ENCODE assay signal across 12 cellular contexts in the genomic region with DNA sequence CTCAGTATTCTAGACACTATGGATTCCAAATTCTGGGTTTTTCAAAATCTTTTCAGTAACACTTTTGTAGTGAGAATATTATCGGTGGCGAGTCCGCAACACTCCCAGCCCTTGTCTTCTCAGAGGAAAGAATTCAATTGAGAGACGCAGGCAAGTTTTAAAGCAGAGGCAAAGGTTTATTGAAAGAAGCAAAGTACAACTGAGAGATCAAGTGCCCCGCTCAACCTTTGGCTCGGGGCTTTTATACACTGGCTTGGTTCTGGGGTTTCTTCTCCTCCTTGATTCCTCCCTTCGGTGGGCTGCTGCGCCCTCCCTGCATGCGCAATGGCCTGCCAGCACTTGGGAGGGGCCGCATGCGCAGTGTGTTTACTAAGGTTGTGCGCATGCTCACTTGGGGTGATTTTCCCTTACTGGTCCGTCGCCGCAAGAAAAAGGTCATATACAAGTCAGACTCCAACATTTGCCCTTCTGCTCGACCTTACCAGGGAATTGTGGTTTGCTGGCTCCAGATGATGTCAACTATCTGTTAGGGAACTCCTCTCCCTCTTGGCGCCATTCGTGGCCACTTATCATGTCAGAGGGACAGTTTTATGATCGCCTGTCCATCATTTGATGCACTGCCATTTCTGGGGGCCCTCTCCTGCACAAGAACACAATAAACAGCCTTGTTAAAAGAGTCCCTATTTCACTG. TPM values are rescaled to one million over a fixed set of nuclear protein-coding genes. Genes with fewer than 3 reads are reported as not detected.
DNase-seq lines count a peak whose midpoint lies in the region; ATAC-seq and TF ChIP-seq lines count a peak whose summit lies in the region.
"Had no signal": no experiment of that assay in that cellular context is flagged by ENCODE, and none has a peak within 500 bp of the region (broad histone marks: within the 10 kb centered on the region; RNA-seq: fewer than 3 reads in every experiment).

No MANE protein-coding gene starts in this region.

- H4K20me1 ChIP-seq in OCI-LY7 (ENCODE audit: insufficient read depth, low read length), result no peaks in the 10 kb centered on the region

- H3K27me3 Mint-ChIP-seq in stimulated activated memory B cell treated with anti-CD40 and anti-IgM and Interleukin-4, amounts not matched to agents 10 μg/mL and 1 μg/mL and 100 μg/mL, for 72 hours, result peaks cover 27% of the 10 kb centered on the region

- no peak overlapping the region for H3K27ac Mint-ChIP-seq in stimulated activated memory B cell treated with anti-CD40 and anti-IgM and Interleukin-4, amounts not matched to agents 10 μg/mL and 1 μg/mL and 100 μg/mL, for 72 hours
- H3K27ac Mint-ChIP-seq: activated CD4-positive, alpha-beta memory T cell treated with anti-CD3 and anti-CD28 coated beads, Interleukin-2, amount 10 ng/mL, durations not matched to agents 7 days and 5 days; activated naive CD8-positive, alpha-beta T cell treated with anti-CD3 and anti-CD28 coated beads for 36 hours; T-cell had no signal

- H3K27ac ChIP-seq in angular gyrus (ENCODE audit: low read depth, low read length), result peak overlapping the region; percentile 39
- peak overlapping the region in 2 of 5 donors; percentile 14 to 18 for H3K27ac ChIP-seq in stomach
- H3K27ac ChIP-seq in OCI-LY7 (ENCODE audit: low read depth, low read length, poor library complexity, severe bottlenecking), result no peak overlapping the region
- H3K27ac ChIP-seq: KMS-11 had no signal

- no peaks in the 10 kb centered on the region for H3K36me3 Mint-ChIP-seq in stimulated activated memory B cell treated with anti-CD40 and anti-IgM and Interleukin-4, amounts not matched to agents 10 μg/mL and 1 μg/mL and 100 μg/mL, for 72 hours
- H3K36me3 Mint-ChIP-seq: activated naive CD8-positive, alpha-beta T cell treated with anti-CD3 and anti-CD28 coated beads for 36 hours; T-cell had no signal

- H3K9me3 Mint-ChIP-seq in stimulated activated memory B cell treated with anti-CD40 and anti-IgM and Interleukin-4, amounts not matched to agents 10 μg/mL and 1 μg/mL and 100 μg/mL, for 72 hours, result no peaks in the 10 kb centered on the region
- H3K9me3 Mint-ChIP-seq: activated CD4-positive, alpha-beta memory T cell treated with anti-CD3 and anti-CD28 coated beads, Interleukin-2, amount 10 ng/mL, durations not matched to agents 7 days and 5 days; activated naive CD8-positive, alpha-beta T cell treated with anti-CD3 and anti-CD28 coated beads for 36 hours had no signal

- H3K27me3 ChIP-seq in stomach (no peaks in the 10 kb centered on the region), HAP-1 (ENCODE audit: low read depth) (no peaks in the 10 kb centered on the region)

- no peaks in the 10 kb centered on the region for H3K4me1 Mint-ChIP-seq in stimulated activated memory B cell treated with anti-CD40 and anti-IgM and Interleukin-4, amounts not matched to agents 10 μg/mL and 1 μg/mL and 100 μg/mL, for 72 hours
- H3K4me1 Mint-ChIP-seq: activated CD4-positive, alpha-beta memory T cell treated with anti-CD3 and anti-CD28 coated beads, Interleukin-2, amount 10 ng/mL, durations not matched to agents 7 days and 5 days; activated naive CD8-positive, alpha-beta T cell treated with anti-CD3 and anti-CD28 coated beads for 36 hours; T-cell had no signal

- CTCF ChIA-PET in OCI-LY7 (lab: Charles Lee; ENCODE audit: unreplicated experiment), result no interaction called here

- no peak overlapping the region for H3K4me2 ChIP-seq in OCI-LY7 (ENCODE audit: low read length)
- H3K4me2 ChIP-seq: KMS-11 had no signal

- H3K36me3 ChIP-seq in stomach (no peaks in the 10 kb centered on the region), OCI-LY7 (ENCODE audit: insufficient read depth, low read length) (no peaks in the 10 kb centered on the region), HAP-1 (replicated peaks) (no peaks in the 10 kb centered on the region)

- ATAC-seq in left lobe of liver, result peak; percentile 48
- ATAC-seq in stimulated activated memory B cell treated with anti-CD40 and anti-IgM and Interleukin-4, amounts not matched to agents 10 μg/mL and 1 μg/mL and 100 μg/mL, for 72 hours, result no peak
- ATAC-seq: T-cell had no signal

- H3K4me3 Mint-ChIP-seq in stimulated activated memory B cell treated with anti-CD40 and anti-IgM and Interleukin-4, amounts not matched to agents 10 μg/mL and 1 μg/mL and 100 μg/mL, for 72 hours, result no peak overlapping the region
- H3K4me3 Mint-ChIP-seq: activated CD4-positive, alpha-beta memory T cell treated with anti-CD3 and anti-CD28 coated beads, Interleukin-2, amount 10 ng/mL, durations not matched to agents 7 days and 5 days; activated naive CD8-positive, alpha-beta T cell treated with anti-CD3 and anti-CD28 coated beads for 36 hours; T-cell had no signal

- POLR2A ChIA-PET in OCI-LY7 (lab: Charles Lee), result no interaction called here

- intact Hi-C loops in stomach (cut with DNase I; ENCODE audit: low total_unique reads) (no loop called here), OCI-LY7 (cut with micrococcal nuclease; ENCODE audit: unreplicated experiment) (no loop called here)

- H3K79me2 ChIP-seq in OCI-LY7 (ENCODE audit: insufficient read depth, low read depth, low read length), result no peaks in the 10 kb centered on the region

- BruUV-seq in OCI-LY7 (replicated peaks; lab: Mats Ljungman, UMichigan), result no TSS peak

- H3K4me1 ChIP-seq in stomach, result peaks cover 0 to 13% (median 4%) of the 10 kb centered on the region in 4 donors
- no peaks in the 10 kb centered on the region for H3K4me1 ChIP-seq in OCI-LY7 (ENCODE audit: insufficient read depth, low read length, poor library complexity, severe bottlenecking)
- no peaks in the 10 kb centered on the region for H3K4me1 ChIP-seq in HAP-1

- no peak for TF ChIP-seq POLR2A in stomach (IDR thresholded peaks at IDR 0.05)

- DNase-seq in HCEC 1CT (peak; percentile 25), left lobe of liver (ENCODE audit: low spot score) (peak; percentile 86), stomach (peak; percentile 65), Ammon's horn (ENCODE audit: low spot score) (no peak), OCI-LY7 (ENCODE audit: low spot score) (no peak), HAP-1 (ENCODE audit: low spot score in 2 of 2) (no peak)
- DNase-seq: activated CD4-positive, alpha-beta memory T cell treated with anti-CD3 and anti-CD28 coated beads, Interleukin-2, amount 10 ng/mL, durations not matched to agents 7 days and 5 days; activated naive CD8-positive, alpha-beta T cell treated with anti-CD3 and anti-CD28 coated beads for 36 hours; T-cell had no signal

- no peaks in the 10 kb centered on the region for H3K9me2 ChIP-seq in OCI-LY7 (ENCODE audit: insufficient read depth, low read length)

- in situ Hi-C loops in HAP-1 (cut with MboI; ENCODE audit: low sequenced_read_pairs), result no loop called here

- H2AFZ ChIP-seq in OCI-LY7 (ENCODE audit: low read length), result no peak overlapping the region

- H3K9me3 ChIP-seq in stomach (peaks cover 0 to 5% (median under 1%) of the 10 kb centered on the region in 4 donors), OCI-LY7 (ENCODE audit: low read length) (no peaks in the 10 kb centered on the region), HAP-1 (no peaks in the 10 kb centered on the region)

- H3K4me3 ChIP-seq in stomach, result peak overlapping the region in 2 of 4 donors; percentile 11 to 18
- H3K4me3 ChIP-seq in OCI-LY7 (ENCODE audit: low read depth, low read length, poor library complexity, severe bottlenecking), result no peak overlapping the region
- H3K4me3 ChIP-seq in HAP-1, result no peak overlapping the region

- TF ChIP-seq CTCF in stomach (IDR thresholded peaks at IDR 0.05) (no peak), OCI-LY7 (conservative IDR thresholded peaks at IDR 0.05; ENCODE audit: low read length) (no peak)

- WGBS in stomach, 5 donors, result 22 to 52% (median 36%) methylated on average over 19 of the region's 19 CpGs

- no peak for TF ChIP-seq EP300 in stomach (IDR thresholded peaks at IDR 0.05)

RNA-seq across cellular contexts. Expression of gene LBP, which starts 3.0 kb away (rescaled TPM):
- total RNA-seq in left lobe of liver, result 459 TPM
- total RNA-seq in stomach, result not detected
- polyA plus RNA-seq in stomach, result 1 to 10 TPM in 1 of 3 donors, under 1 TPM in 1, not detected in 1; 0.08 to 2.4 TPM
- not detected in 2 replicates for total RNA-seq in OCI-LY7 (2014; rRNA removed; shearing (Covaris generic))
- total RNA-seq in OCI-LY7 (2022), result not detected in 2 replicates
- total RNA-seq: activated CD4-positive, alpha-beta memory T cell treated with anti-CD3 and anti-CD28 coated beads, Interleukin-2, amount 10 ng/mL, durations not matched to agents 7 days and 5 days; activated naive CD8-positive, alpha-beta T cell treated with anti-CD3 and anti-CD28 coated beads for 36 hours had no signal

RNA-seq across cellular contexts. Expression of gene BPI, which starts 39.3 kb away (rescaled TPM):
- 0.48 TPM for total RNA-seq in left lobe of liver
- 1 to 10 TPM in 2 of 5 donors, not detected in 3; 1.3 to 4.8 TPM for total RNA-seq in stomach
- polyA plus RNA-seq in stomach, result under 1 TPM in 2 of 3 donors, not detected in 1; 0.13 to 0.44 TPM
- total RNA-seq in OCI-LY7 (2014; rRNA removed; shearing (Covaris generic)), result not detected in 2 replicates
- total RNA-seq in OCI-LY7 (2022), result not detected in 2 replicates
- total RNA-seq: activated CD4-positive, alpha-beta memory T cell treated with anti-CD3 and anti-CD28 coated beads, Interleukin-2, amount 10 ng/mL, durations not matched to agents 7 days and 5 days; activated naive CD8-positive, alpha-beta T cell treated with anti-CD3 and anti-CD28 coated beads for 36 hours; T-cell had no signal

Comparison
In these comparisons a context has a peak if more than half of its experiments do, and no peak if none do; other contexts are left out.
1. DNase-seq: peak in HCEC 1CT (single experiment), left lobe of liver (single experiment) and stomach (single experiment); none in Ammon's horn (single experiment), OCI-LY7 (single experiment) and HAP-1 (0 of 2).
2. RNA of gene LBP, which starts 3.0 kb away (total RNA-seq): 459 TPM in left lobe of liver (single experiment); not detected in OCI-LY7 and not detected in stomach; every median in the first group is over 100 times any median in the second.